32 cellular contexts compared by ENCODE assay signal in the genomic region with DNA sequence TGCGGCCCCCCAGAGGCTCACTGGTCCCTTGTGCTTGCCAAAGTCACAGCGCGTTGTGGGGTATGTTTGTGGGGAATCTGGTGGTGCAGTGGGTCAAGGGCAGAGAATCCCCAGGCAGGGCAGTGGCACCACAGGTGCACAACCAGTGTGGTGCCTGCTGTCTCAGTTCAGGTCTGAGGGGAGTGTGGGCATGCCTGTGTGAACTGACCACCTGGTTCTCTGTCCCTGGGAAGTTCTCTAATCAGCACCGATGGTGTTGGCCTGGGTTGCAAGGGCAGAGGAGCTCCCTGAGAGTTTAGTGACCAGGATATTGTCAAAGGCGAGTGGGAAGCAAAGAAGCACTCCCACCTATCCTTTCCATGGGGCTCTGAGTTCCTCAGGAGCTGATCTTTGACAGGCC. TPM values are rescaled to one million over a fixed set of nuclear protein-coding genes. Genes with fewer than 3 reads are reported as not detected.
"Had no signal": no experiment of that assay in that cellular context is flagged by ENCODE, and none has a peak within 500 bp of the region (broad histone marks: within the 10 kb centered on the region; RNA-seq: fewer than 3 reads in every experiment).

No MANE protein-coding gene starts in this region.

- H3K4me1 Mint-ChIP-seq: stimulated activated effector memory CD8-positive, alpha-beta T cell treated with anti-CD3 and anti-CD28 coated beads, Interleukin-12 subunit alpha, Interleukin-12 subunit beta, amount 100 ng/mL, for 72 hours; stimulated activated memory B cell treated with anti-CD40 and anti-IgM and Interleukin-4, amounts not matched to agents 10 μg/mL and 1 μg/mL and 100 μg/mL, for 72 hours; stimulated activated naive B cell treated with anti-CD40 and anti-IgM and Interleukin-4, amounts not matched to agents 10 μg/mL and 1 μg/mL and 100 μg/mL, for 72 hours; stimulated activated naive CD8-positive, alpha-beta T cell treated with anti-CD3 and anti-CD28 coated beads, Interleukin-15, amount 100 ng/mL, for 72 hours had no signal

- H3K36me3 Mint-ChIP-seq: stimulated activated effector memory CD8-positive, alpha-beta T cell treated with anti-CD3 and anti-CD28 coated beads, Interleukin-12 subunit alpha, Interleukin-12 subunit beta, amount 100 ng/mL, for 72 hours; stimulated activated memory B cell treated with anti-CD40 and anti-IgM and Interleukin-4, amounts not matched to agents 10 μg/mL and 1 μg/mL and 100 μg/mL, for 72 hours; stimulated activated naive B cell treated with anti-CD40 and anti-IgM and Interleukin-4, amounts not matched to agents 10 μg/mL and 1 μg/mL and 100 μg/mL, for 72 hours; type B pancreatic cell had no signal

- FAIRE-seq: urothelium cell line had no signal

- H3K4me1 ChIP-seq: stomach, suprapubic skin, testis, thyroid gland, tibial artery, tibial nerve, transverse colon, upper lobe of left lung, upper lobe of right lung, uterus, vagina had no signal

- H3K27ac Mint-ChIP-seq: stimulated activated effector memory CD8-positive, alpha-beta T cell treated with anti-CD3 and anti-CD28 coated beads, Interleukin-12 subunit alpha, Interleukin-12 subunit beta, amount 100 ng/mL, for 72 hours; stimulated activated memory B cell treated with anti-CD40 and anti-IgM and Interleukin-4, amounts not matched to agents 10 μg/mL and 1 μg/mL and 100 μg/mL, for 72 hours; stimulated activated naive B cell treated with anti-CD40 and anti-IgM and Interleukin-4, amounts not matched to agents 10 μg/mL and 1 μg/mL and 100 μg/mL, for 72 hours; stimulated activated naive CD8-positive, alpha-beta T cell treated with anti-CD3 and anti-CD28 coated beads, Interleukin-15, amount 100 ng/mL, for 72 hours; stimulated activated naive CD8-positive, alpha-beta T cell treated with anti-CD3 and anti-CD28 coated beads, Interleukin-15, Interleukin-2, amounts not matched to agents 100 ng/mL and 50 ng/mL, for 24 hours; type B pancreatic cell had no signal

- H3K4me3 Mint-ChIP-seq: stimulated activated effector memory CD8-positive, alpha-beta T cell treated with anti-CD3 and anti-CD28 coated beads, Interleukin-12 subunit alpha, Interleukin-12 subunit beta, amount 100 ng/mL, for 72 hours; stimulated activated memory B cell treated with anti-CD40 and anti-IgM and Interleukin-4, amounts not matched to agents 10 μg/mL and 1 μg/mL and 100 μg/mL, for 72 hours; stimulated activated naive B cell treated with anti-CD40 and anti-IgM and Interleukin-4, amounts not matched to agents 10 μg/mL and 1 μg/mL and 100 μg/mL, for 72 hours; stimulated activated naive CD8-positive, alpha-beta T cell treated with anti-CD3 and anti-CD28 coated beads, Interleukin-15, amount 100 ng/mL, for 72 hours; stimulated activated naive CD8-positive, alpha-beta T cell treated with anti-CD3 and anti-CD28 coated beads, Interleukin-15, Interleukin-2, amounts not matched to agents 100 ng/mL and 50 ng/mL, for 24 hours; type B pancreatic cell had no signal

- H3K27me3 ChIP-seq: stomach, suprapubic skin, testis, thyroid gland, tibial nerve, transverse colon, upper lobe of left lung, upper lobe of right lung, uterus, vagina had no signal

- ATAC-seq: stimulated activated effector memory CD8-positive, alpha-beta T cell treated with anti-CD3 and anti-CD28 coated beads, Interleukin-12 subunit alpha, Interleukin-12 subunit beta, amount 100 ng/mL, for 72 hours; stimulated activated memory B cell treated with anti-CD40 and anti-IgM and Interleukin-4, amounts not matched to agents 10 μg/mL and 1 μg/mL and 100 μg/mL, for 72 hours; stimulated activated naive B cell treated with anti-CD40 and anti-IgM and Interleukin-4, amounts not matched to agents 10 μg/mL and 1 μg/mL and 100 μg/mL, for 72 hours; stimulated activated naive CD8-positive, alpha-beta T cell treated with anti-CD3 and anti-CD28 coated beads, Interleukin-15, amount 100 ng/mL, for 72 hours; stimulated activated naive CD8-positive, alpha-beta T cell treated with anti-CD3 and anti-CD28 coated beads, Interleukin-15, Interleukin-2, amounts not matched to agents 100 U/mL and 50 U/mL, for 24 hours had no signal

- H3K4me3 ChIP-seq: stomach, suprapubic skin, testis, thoracic aorta, thyroid gland, tibial artery, tibial nerve, transverse colon, upper lobe of left lung, upper lobe of right lung, uterus, vagina had no signal

- H3K9me3 ChIP-seq: stomach, suprapubic skin, testis, thyroid gland, transverse colon, upper lobe of left lung, upper lobe of right lung, vagina had no signal

- H3K27ac ChIP-seq: stomach, suprapubic skin, testis, thoracic aorta, thyroid gland, tibial artery, tibial nerve, transverse colon, upper lobe of left lung, upper lobe of right lung, uterus, vagina had no signal

- DNase-seq: stimulated activated CD4-positive, alpha-beta T cell treated with anti-CD3 and anti-CD28 coated beads, Interleukin-2, amount 100 ng/mL, for 48 hours; stimulated activated CD4-positive, alpha-beta T cell treated with anti-CD3 and anti-CD28 coated beads, Interleukin-4, amount 100 ng/mL, for 1 hour; stimulated activated CD4-positive, alpha-beta T cell treated with anti-CD3 and anti-CD28 coated beads, Interleukin-4, amount 100 ng/mL, for 24 hours; stimulated activated CD4-positive, alpha-beta T cell treated with anti-CD3 and anti-CD28 coated beads, Interleukin-4, amount 100 ng/mL, for 4 hours; stimulated activated CD8-positive, alpha-beta memory T cell treated with anti-CD3 and anti-CD28 coated beads, Interleukin-4, amount 100 ng/mL, for 48 hours; stimulated activated naive B cell treated with anti-CD40 and anti-IgM and Interleukin-4, amounts not matched to agents 10 μg/mL and 1 μg/mL and 100 μg/mL, for 72 hours; stimulated activated naive CD4-positive, alpha-beta T cell; stimulated activated naive CD4-positive, alpha-beta T cell treated with Interleukin-2 at 50 U/mL for 16 hours; stimulated activated naive CD8-positive, alpha-beta T cell treated with anti-CD3 and anti-CD28 coated beads, Interleukin-15, amount 100 ng/mL, for 72 hours; stimulated activated naive CD8-positive, alpha-beta T cell treated with anti-CD3 and anti-CD28 coated beads, Interleukin-15, Interleukin-2, amounts not matched to agents 100 U/mL and 50 U/mL, for 24 hours; stomach; substantia nigra; testis; thyroid gland; tibial artery; transverse colon; trophoblast cell; upper lobe of left lung; upper lobe of right lung; uterus had no signal

- H3K36me3 ChIP-seq: stomach, suprapubic skin, thoracic aorta, thyroid gland, tibial artery, transverse colon, upper lobe of left lung, upper lobe of right lung, uterus, vagina had no signal

- H3K9me3 Mint-ChIP-seq: stimulated activated effector memory CD8-positive, alpha-beta T cell treated with anti-CD3 and anti-CD28 coated beads, Interleukin-12 subunit alpha, Interleukin-12 subunit beta, amount 100 ng/mL, for 72 hours; type B pancreatic cell had no signal

RNA-seq across cellular contexts. Expression of a gene that starts 37.7 kb away (rescaled TPM):
- total RNA-seq: stomach, suprapubic skin, temporal lobe, tibial nerve, transverse colon, upper lobe of left lung, upper lobe of right lung, ureter, urinary bladder, uterus, vagina had no signal
- polyA plus RNA-seq: stomach, urinary bladder had no signal
